ENCODE assay signal across 9 cellular contexts in the genomic region with DNA sequence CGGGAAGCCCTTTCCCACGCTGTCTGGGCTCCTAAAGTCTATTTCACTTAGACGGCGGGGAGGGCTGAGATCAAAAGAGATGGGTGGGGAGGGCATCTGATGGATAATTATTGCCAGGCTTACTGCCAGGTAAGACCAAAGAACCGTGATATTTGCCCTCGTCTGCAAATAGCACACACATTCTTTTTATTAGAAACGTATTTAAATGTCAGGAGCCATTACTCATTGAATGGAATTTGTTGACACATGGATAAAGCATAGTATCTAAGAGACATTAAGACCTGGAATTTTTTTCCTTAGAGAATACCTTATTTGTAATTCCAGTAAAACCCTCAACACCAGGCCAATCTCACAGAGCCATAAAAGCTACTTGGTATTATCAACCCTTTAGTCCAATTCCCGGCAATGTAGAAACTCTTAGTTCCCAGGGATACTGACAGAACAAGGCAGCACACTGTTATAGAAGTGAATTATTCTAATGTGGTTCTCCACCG. TPM values are rescaled to one million over a fixed set of nuclear protein-coding genes. Genes with fewer than 3 reads are reported as not detected.
DNase-seq lines count a peak whose midpoint lies in the region; ATAC-seq and TF ChIP-seq lines count a peak whose summit lies in the region.
"Had no signal": no experiment of that assay in that cellular context is flagged by ENCODE, and none has a peak within 500 bp of the region (broad histone marks: within the 10 kb centered on the region; RNA-seq: fewer than 3 reads in every experiment).

No MANE protein-coding gene starts in this region.

- TF ChIP-seq CTCF in AG10803 (conservative IDR thresholded peaks at IDR 0.05; ENCODE audit: low read length) (no peak), brain microvascular endothelial cell (IDR thresholded peaks at IDR 0.05; ENCODE audit: low read depth, low read length, missing control alignments) (no peak)

- ATAC-seq in GM18498 (IDR thresholded peaks at IDR 0.05; ENCODE audit: unreplicated experiment) (no peak), GM21367 (IDR thresholded peaks at IDR 0.05; ENCODE audit: unreplicated experiment) (no peak)

- in situ Hi-C loops in brain microvascular endothelial cell (cut with HindIII; ENCODE audit: low pct_ligation_motif_present, low sequenced_read_pairs) = no loop called here

- H3K36me3 ChIP-seq in brain microvascular endothelial cell (replicated peaks) = peaks cover 54% of the 10 kb centered on the region

- peak; percentile 81 for DNase-seq in AG10803 (ENCODE audit: low read depth)
- DNase-seq in NCI-H1048 (lab: John Stamatoyannopoulos, UW) = peak; percentile 21
- no peak for DNase-seq in brain microvascular endothelial cell
- peak; percentile 53 for DNase-seq in myocyte (ENCODE audit: low read depth)
- DNase-seq in UCSD-AML1 (lab: John Stamatoyannopoulos, UW; ENCODE audit: unreplicated experiment) = no peak
- no peak for DNase-seq in NCI-H1694 treated with DMSO at 0.1 percent for 48 hours (lab: John Stamatoyannopoulos, UW)
- DNase-seq: NCI-H2171 had no signal

- H3K4me3 ChIP-seq in AG10803 (ENCODE audit: low read length) (no peak overlapping the region), brain microvascular endothelial cell (ENCODE audit: low read depth, low read length) (no peak overlapping the region)

- H3K27ac ChIP-seq in brain microvascular endothelial cell = peak overlapping the region; percentile 24

- no peaks in the 10 kb centered on the region for H3K27me3 ChIP-seq in brain microvascular endothelial cell (replicated peaks)

RNA-seq across cellular contexts. Expression of a gene that starts 10.7 kb away (rescaled TPM):
- total RNA-seq in myocyte = 42.1 and 42.8 TPM in 2 replicates
- polyA plus RNA-seq in myocyte (2012) = 13.4 TPM

RNA-seq across cellular contexts. Expression of a gene that starts 30.4 kb away (rescaled TPM):
- 1.0 and 1.9 TPM in 2 replicates for total RNA-seq in myocyte
- 0.44 TPM for polyA plus RNA-seq in myocyte (2012)

Comparison
In these comparisons a context has a peak if more than half of its experiments do, and no peak if none do; other contexts are left out.
1. DNase-seq: peak in AG10803 (single experiment), NCI-H1048 (single experiment) and myocyte (single experiment); none in brain microvascular endothelial cell (single experiment), UCSD-AML1 (single experiment) and NCI-H1694 treated with DMSO at 0.1 percent for 48 hours (single experiment).